Comparison of ENCODE assay signal across 1 cellular context in genomic region chr3:196572389-196572788, GRCh38.
TF ChIP-seq lines count a peak whose summit lies in the region.

No MANE protein-coding gene starts in this region.

TF ChIP-seq in HepG2, 621 proteins besides CTCF, POLR2A, EP300 and RAD21:
- no peak for TF ChIP-seq GZF1 (CRISPR knock-in tag; IDR thresholded peaks at IDR 0.05)
- no peak for TF ChIP-seq ZNF432 (CRISPR knock-in tag; IDR thresholded peaks at IDR 0.05; ENCODE audit: borderline replicate concordance)
- no peak for TF ChIP-seq ATM (IDR thresholded peaks at IDR 0.05; ENCODE audit: borderline replicate concordance)
- no peak for TF ChIP-seq FOXO4 (CRISPR knock-in tag; conservative IDR thresholded peaks at IDR 0.05)
- TF ChIP-seq HIC2 (CRISPR knock-in tag; IDR thresholded peaks at IDR 0.05; ENCODE audit: low read depth) = no peak
- no peak for TF ChIP-seq PRDM4 (CRISPR knock-in tag; IDR thresholded peaks at IDR 0.05; ENCODE audit: borderline replicate concordance)
- no peak for TF ChIP-seq ZBTB2 (CRISPR knock-in tag; IDR thresholded peaks at IDR 0.05; ENCODE audit: low read depth)
- TF ChIP-seq ELF1 (CRISPR knock-in tag; IDR thresholded peaks at IDR 0.05) = no peak
- TF ChIP-seq CEBPZ (IDR thresholded peaks at IDR 0.05; ENCODE audit: low read length) = no peak
- no peak for TF ChIP-seq NKX3-1 (CRISPR knock-in tag; IDR thresholded peaks at IDR 0.05)
- TF ChIP-seq MNT (IDR thresholded peaks at IDR 0.05) = no peak
- no peak for TF ChIP-seq TAF1 (CRISPR knock-in tag; IDR thresholded peaks at IDR 0.05)
- no peak for TF ChIP-seq ZNF770 (CRISPR knock-in tag; IDR thresholded peaks at IDR 0.05)
- no peak for TF ChIP-seq TBX2 (CRISPR knock-in tag; IDR thresholded peaks at IDR 0.05; ENCODE audit: borderline replicate concordance)
- no peak for TF ChIP-seq ZNF33A (CRISPR knock-in tag; IDR thresholded peaks at IDR 0.05; ENCODE audit: borderline replicate concordance)
- no peak for TF ChIP-seq HNF4A (CRISPR knock-in tag; IDR thresholded peaks at IDR 0.05)
- no peak for TF ChIP-seq ZNF230 (CRISPR knock-in tag; IDR thresholded peaks at IDR 0.05)
- no peak for TF ChIP-seq MAFG (CRISPR knock-in tag; IDR thresholded peaks at IDR 0.05)
